In the genomic region with DNA sequence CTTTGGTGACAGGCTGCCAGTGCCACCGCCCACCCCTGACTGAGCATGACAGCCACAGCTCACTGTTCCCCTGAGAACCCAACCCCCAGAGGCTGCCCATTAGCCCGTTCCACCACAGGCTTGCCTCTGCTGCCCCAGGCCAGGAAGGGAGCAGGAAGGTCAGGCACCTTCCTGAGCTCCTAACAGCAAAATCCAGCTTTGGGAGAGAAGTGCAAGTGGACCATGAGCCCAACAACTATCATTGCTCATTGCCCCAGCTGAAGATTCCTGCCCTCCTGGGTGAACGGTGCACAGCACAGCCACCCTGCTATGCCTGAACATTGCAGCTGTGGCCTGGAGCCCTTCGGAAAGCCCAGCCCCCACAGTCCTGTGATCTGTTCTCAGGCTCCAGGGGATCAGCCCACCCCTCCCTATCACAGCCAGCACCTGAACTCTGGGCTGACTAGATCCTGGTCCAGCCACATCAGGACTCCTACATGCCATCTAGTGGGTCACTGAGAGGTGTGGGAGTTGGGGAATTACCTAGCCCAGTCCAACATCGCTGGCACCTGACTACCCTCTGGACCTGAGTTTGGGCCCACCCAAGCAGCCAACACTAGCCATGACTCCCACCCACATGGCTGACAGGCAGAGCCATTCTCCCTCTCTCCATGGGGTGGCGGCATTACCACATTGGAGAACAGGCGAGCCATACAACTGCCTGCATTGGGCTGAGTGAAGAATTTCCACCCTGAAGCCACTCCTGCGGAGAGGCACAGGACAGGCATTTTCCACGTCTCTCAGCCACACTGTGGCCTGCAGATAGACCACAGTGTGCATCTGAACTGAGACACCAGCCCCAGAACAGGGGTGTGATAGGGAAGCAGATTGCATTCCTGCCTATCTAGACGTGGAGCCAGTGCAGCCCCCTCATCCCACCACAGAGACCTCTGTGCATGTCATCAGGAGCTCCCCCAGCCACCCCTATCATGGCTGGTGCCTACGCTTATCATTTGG, we compare ENCODE assay signal across 8 cellular contexts. TPM values are rescaled to one million over a fixed set of nuclear protein-coding genes. Genes with fewer than 3 reads are reported as not detected.
DNase-seq lines count a peak whose midpoint lies in the region; ATAC-seq, FAIRE-seq and TF ChIP-seq lines count a peak whose summit lies in the region.

No MANE protein-coding gene starts in this region.

- TF ChIP-seq POLR2A in adrenal gland (IDR thresholded peaks at IDR 0.05) = no peak

- TF ChIP-seq CTCF in AG09309 (IDR thresholded peaks at IDR 0.05; ENCODE audit: control insufficient read depth, insufficient read depth, low read depth, low read length, missing control alignments) = peak; percentile 99
- peak; percentile 87 to 96 (median 92) for TF ChIP-seq CTCF in adrenal gland (IDR thresholded peaks at IDR 0.05)
- peak; percentile 85 to 95 (median 90) for TF ChIP-seq CTCF in heart right ventricle (IDR thresholded peaks at IDR 0.05)
- TF ChIP-seq CTCF in psoas muscle (IDR thresholded peaks at IDR 0.05) = peak; percentile 85

- peak; percentile 5 for DNase-seq in AG09309 (ENCODE audit: low read depth)
- peak; percentile 35 for DNase-seq in GM18507 (ENCODE audit: extremely low spot score, insufficient read length, low read depth)
- DNase-seq in HTR-8/SVneo (ENCODE audit: insufficient read length, low spot score) = peak; percentile 77
- peak; percentile 38 for DNase-seq in T follicular helper cell (ENCODE audit: low read depth)
- DNase-seq in adrenal gland = peak; percentile 64 to 87 (median 75)
- DNase-seq in heart right ventricle = peak; percentile 57 to 76
- DNase-seq in psoas muscle = peak; percentile 54 to 70
- peak; percentile 76 to 84 for DNase-seq in aorta

- FAIRE-seq in GM18507 (lab: Jason Lieb, UNC) (no peak), HTR-8/SVneo (lab: Jason Lieb, UNC) (no peak)

- H3K4me1 ChIP-seq in adrenal gland (replicated peaks in 1 of 2) = no peaks in the 10 kb centered on the region
- peaks cover 0 to 5% (median 0%) of the 10 kb centered on the region in 9 donors for H3K4me1 ChIP-seq in heart right ventricle
- no peaks in the 10 kb centered on the region for H3K4me1 ChIP-seq in psoas muscle
- H3K4me1 ChIP-seq in aorta (ENCODE audit: control insufficient read depth in 1 of 2, insufficient read depth in 2 of 2, low read length in 2 of 2) = no peaks in the 10 kb centered on the region

- H3K4me3 ChIP-seq in AG09309 (ENCODE audit: control insufficient read depth, low read depth, low read length) (no peak overlapping the region), adrenal gland (no peak overlapping the region), heart right ventricle (no peak overlapping the region), psoas muscle (no peak overlapping the region), aorta (ENCODE audit: low read length in 2 of 2) (no peak overlapping the region)

- intact Hi-C loops in adrenal gland (cut with DNase I) (no loop called here), heart right ventricle (cut with DNase I) (loop anchor here in 5 of 10 donors (1.0 to 10.0 kb wide), 4 partner anchors 96 to 99 kb away; no protein-coding TSS in a partner anchor), psoas muscle (cut with DNase I) (loop anchor here in 1 of 2 donors (10.0 kb wide), 2 partner anchors 96 to 326 kb away; partner anchors contain the start of gene GPRIN2), aorta (cut with DNase I) (no loop called here)

- no peaks in the 10 kb centered on the region for H3K27me3 ChIP-seq in adrenal gland
- peaks cover 0 to 18% (median 0%) of the 10 kb centered on the region in 7 donors for H3K27me3 ChIP-seq in heart right ventricle
- H3K27me3 ChIP-seq in psoas muscle (ENCODE audit: insufficient read depth in 3 of 3, low read length in 2 of 3) = no peaks in the 10 kb centered on the region
- H3K27me3 ChIP-seq in aorta (ENCODE audit: control insufficient read depth in 1 of 2, insufficient read depth in 2 of 2, low read length in 1 of 2) = no peaks in the 10 kb centered on the region

- H3K27ac ChIP-seq in adrenal gland (no peak overlapping the region), heart right ventricle (no peak overlapping the region), psoas muscle (no peak overlapping the region), aorta (ENCODE audit: low read depth in 1 of 2, low read length in 2 of 2) (no peak overlapping the region)

- H3K9me3 ChIP-seq in adrenal gland (replicated peaks in 1 of 3) (no peaks in the 10 kb centered on the region), heart right ventricle (peaks cover 0 to 14% (median 0%) of the 10 kb centered on the region in 11 donors), psoas muscle (no peaks in the 10 kb centered on the region), aorta (ENCODE audit: control insufficient read depth, low read length) (no peaks in the 10 kb centered on the region)

- no peaks in the 10 kb centered on the region for H3K36me3 ChIP-seq in adrenal gland (replicated peaks in 1 of 2)
- no peaks in the 10 kb centered on the region for H3K36me3 ChIP-seq in heart right ventricle
- no peaks in the 10 kb centered on the region for H3K36me3 ChIP-seq in psoas muscle (ENCODE audit: insufficient read depth in 1 of 2, low read depth in 1 of 2)
- no peaks in the 10 kb centered on the region for H3K36me3 ChIP-seq in aorta (ENCODE audit: control insufficient read depth in 1 of 2, insufficient read depth in 2 of 2, low read length in 1 of 2)

- WGBS in adrenal gland, 4 donors = 18 to 38% (median 30%) methylated on average over 8 to 11 of the region's 11 CpGs
- 23 to 28% methylated on average over 11 of the region's 11 CpGs for WGBS in heart right ventricle, 2 donors
- 16 to 25% (median 19%) methylated on average over 11 of the region's 11 CpGs for WGBS in psoas muscle, 3 donors
- 20 to 30% methylated on average over 11 of the region's 11 CpGs for WGBS in aorta, 2 donors

- ATAC-seq in heart right ventricle (peak; percentile 88 to 97 (median 94)), psoas muscle (peak; percentile 84 to 90 (median 88)), aorta (ENCODE audit: low FRiP score) (peak; percentile 91)

RNA-seq across cellular contexts. Expression of gene ANTXRL, which starts 58.4 kb away (rescaled TPM):
- 1 to 10 TPM in 1 of 8 donors, under 1 TPM in 3, not detected in 4; 0.11 to 1.3 (median 0.65) TPM for total RNA-seq in adrenal gland
- under 1 TPM in 2 of 3 donors, not detected in 1; 0.34 to 0.40 TPM for polyA plus RNA-seq in adrenal gland
- 1 to 10 TPM in 1 of 10 donors, under 1 TPM in 2, not detected in 7; 0.27 to 1.1 (median 0.49) TPM for total RNA-seq in heart right ventricle
- 1 to 10 TPM in 1 of 2 donors, under 1 TPM in 1; 0.22 to 6.3 TPM for polyA plus RNA-seq in heart right ventricle
- total RNA-seq in psoas muscle = not detected
- polyA plus RNA-seq in psoas muscle = under 1 TPM in 1 of 3 donors, not detected in 2; 0.06 TPM
- under 1 TPM in 1 of 2 donors, not detected in 1; 0.60 TPM for total RNA-seq in aorta
- not detected for polyA plus RNA-seq in aorta

Comparison
In these comparisons a context has a peak if more than half of its experiments do, and no peak if none do; other contexts are left out.
1. DNase-seq: peak in every context shown above with its lines; median percentile 80 in aorta; 77 in HTR-8/SVneo; 75 in adrenal gland; 66 in heart right ventricle; 62 in psoas muscle; 38 in T follicular helper cell; 35 in GM18507; 5 in AG09309.